ENCODE assay signal across 33 cellular contexts in genomic region chr13:40579535-40579934, GRCh38.
A peak's percentile ranks its signal among the peaks of the same experiment; 100 is the strongest.
DNase-seq lines count a peak whose midpoint lies in the region; ATAC-seq and TF ChIP-seq lines count a peak whose summit lies in the region.
"Had no signal": no experiment of that assay in that cellular context is flagged by ENCODE, and none has a peak within 500 bp of the region (broad histone marks: within the 10 kb centered on the region; RNA-seq: fewer than 3 reads in every experiment).

No MANE protein-coding gene starts in this region.

- TF ChIP-seq CTCF in DOHH2 (IDR thresholded peaks at IDR 0.05; ENCODE audit: low read depth, low read length, poor library complexity, severe bottlenecking) (no peak), WTC11 (IDR thresholded peaks at IDR 0.05) (no peak), mucosa of descending colon (IDR thresholded peaks at IDR 0.05) (no peak)

- H4K20me1 ChIP-seq in BLaER1 treated with 17β-estradiol and CSF1 and Interleukin-3, amounts not matched to agents 10 nM and 100 nM, result peaks cover 0 to 47% (median 0%) of the 10 kb centered on the region in 11 experiments; a peak in 5 of 22 replicates
- H4K20me1 ChIP-seq in DOHH2 (ENCODE audit: control insufficient read depth, insufficient read depth, low read depth, low read length), result peaks cover 14% of the 10 kb centered on the region; the same call in 1 of the 2 replicates

- H3K36me3 Mint-ChIP-seq in WTC11, result peaks cover 16% of the 10 kb centered on the region

- peaks cover 16% of the 10 kb centered on the region for H3K9me3 Mint-ChIP-seq in WTC11

- CTCF ChIA-PET in WTC11 (lab: Charles Lee), result no interaction called here

- peaks cover 31 to 78% (median 60%) of the 10 kb centered on the region in 10 experiments for H3K4me1 ChIP-seq in BLaER1 treated with 17β-estradiol and CSF1 and Interleukin-3, amounts not matched to agents 10 nM and 100 nM
- H3K4me1 ChIP-seq in DOHH2 (ENCODE audit: control insufficient read depth, low read length), result peaks cover 99% of the 10 kb centered on the region
- peaks cover 10% of the 10 kb centered on the region for H3K4me1 ChIP-seq in mucosa of descending colon (ENCODE audit: low read depth)

- H3K4me3 ChIP-seq in BLaER1 treated with 17β-estradiol and CSF1 and Interleukin-3, amounts not matched to agents 10 nM and 100 nM, result no peak overlapping the region
- peak overlapping the region; percentile 69 for H3K4me3 ChIP-seq in DOHH2 (ENCODE audit: low read length)
- H3K4me3 ChIP-seq in mucosa of descending colon, result peak overlapping the region; percentile 6
- H3K4me3 ChIP-seq: esophagus muscularis mucosa, left lung, PC-9, psoas muscle, sigmoid colon, SK-N-MC, upper lobe of left lung had no signal

- H3K27ac ChIP-seq in BLaER1 treated with 17β-estradiol and CSF1 and Interleukin-3, amounts not matched to agents 10 nM and 100 nM, result peak overlapping the region in 7 of 11 experiments; percentile 8 to 99 (median 82); a peak in 11 of 22 replicates
- H3K27ac ChIP-seq in DOHH2 (ENCODE audit: low read depth, low read length), result peak overlapping the region; percentile 99
- H3K27ac ChIP-seq: C4-2B, esophagus muscularis mucosa, left lung, PC-9, psoas muscle, sigmoid colon, SK-N-MC, upper lobe of left lung had no signal

- intact Hi-C loops in mucosa of descending colon (cut with DNase I, micrococcal nuclease), result no loop called here

- H3K4me1 Mint-ChIP-seq in WTC11, result peaks cover 76% of the 10 kb centered on the region

- no peaks in the 10 kb centered on the region for H3K27me3 ChIP-seq in BLaER1 treated with 17β-estradiol and CSF1 and Interleukin-3, amounts not matched to agents 10 nM and 100 nM
- H3K27me3 ChIP-seq in DOHH2 (ENCODE audit: control insufficient read depth, low read length), result no peaks in the 10 kb centered on the region
- H3K27me3 ChIP-seq: esophagus muscularis mucosa, left lung, sigmoid colon, upper lobe of left lung had no signal

- peaks cover 59% of the 10 kb centered on the region for H3F3A ChIP-seq in DOHH2 (ENCODE audit: control insufficient read depth, insufficient read depth)

- no peak overlapping the region for H3K4me3 Mint-ChIP-seq in WTC11

- peaks cover 0 to 40% (median 21%) of the 10 kb centered on the region in 11 experiments; a peak in 15 of 22 replicates for H3K36me3 ChIP-seq in BLaER1 treated with 17β-estradiol and CSF1 and Interleukin-3, amounts not matched to agents 10 nM and 100 nM
- H3K36me3 ChIP-seq in DOHH2 (ENCODE audit: control insufficient read depth, low read length) (peaks cover 59% of the 10 kb centered on the region), mucosa of descending colon (ENCODE audit: low read depth) (no peaks in the 10 kb centered on the region)
- H3K36me3 ChIP-seq: esophagus muscularis mucosa, left lung, sigmoid colon, upper lobe of left lung had no signal

- H3K27ac Mint-ChIP-seq in WTC11, result peak overlapping the region; percentile 8; the same call in 1 of the 2 replicates

- POLR2A ChIA-PET in WTC11 (lab: Charles Lee), result no interaction called here

- no peaks in the 10 kb centered on the region for H3K9me2 ChIP-seq in DOHH2 (replicated peaks; ENCODE audit: control insufficient read depth, low read length)

- no peaks in the 10 kb centered on the region for H3K27me3 Mint-ChIP-seq in WTC11 (ENCODE audit: low read depth)

- ATAC-seq in WTC11, result peak; percentile 27
- ATAC-seq in mucosa of descending colon, result no peak
- no peak for ATAC-seq in GM18867 (IDR thresholded peaks at IDR 0.05; ENCODE audit: unreplicated experiment)
- no peak for ATAC-seq in GM19328 (IDR thresholded peaks at IDR 0.05; ENCODE audit: unreplicated experiment)
- ATAC-seq: left lung had no signal

- H3K4me2 ChIP-seq in BLaER1 treated with 17β-estradiol and CSF1 and Interleukin-3, amounts not matched to agents 10 nM and 100 nM, result peak overlapping the region in 10 of 11 experiments; percentile 24 to 85 (median 68); a peak in 14 of 22 replicates
- peak overlapping the region; percentile 93 for H3K4me2 ChIP-seq in DOHH2 (ENCODE audit: low read length)
- H3K4me2 ChIP-seq: PC-9 had no signal

- H3K9ac ChIP-seq in BLaER1 treated with 17β-estradiol and CSF1 and Interleukin-3, amounts not matched to agents 10 nM and 100 nM, result no peak overlapping the region

- DNase-seq in WTC11 (ENCODE audit: low spot score) (no peak), mucosa of descending colon (no peak), NCI-H2196 treated with DMSO at 0.1 percent for 48 hours (lab: John Stamatoyannopoulos, UW; ENCODE audit: unreplicated experiment) (no peak), cortex of kidney (lab: John Stamatoyannopoulos, UW) (no peak)
- DNase-seq: activated CD4-positive, alpha-beta T cell treated with anti-CD3 and anti-CD28 coated beads for 1 hour; activated gamma-delta T cell; central memory CD4-positive, alpha-beta T cell; DND-41; foreskin fibroblast; GOT3; head of caudate nucleus; islet precursor cell; left lung; mesendoderm; NCI-H1092; NCI-H187 treated with DMSO at 0.1 percent for 48 hours; NCI-H526 treated with DMSO at 0.1 percent for 48 hours; NK-92 treated with Interleukin-12 subunit alpha and Interleukin-12 subunit beta, amount 100 ng/mL, for 24 hours; PC-9; psoas muscle; sigmoid colon; stimulated activated CD4-positive, alpha-beta T cell treated with anti-CD3 and anti-CD28 coated beads, Interleukin-12 subunit alpha, Interleukin-12 subunit beta, amount 100 ng/mL, for 4 hours; stimulated activated CD4-positive, alpha-beta T cell treated with anti-CD3 and anti-CD28 coated beads, Interleukin-2, amount 100 ng/mL, for 48 hours; substantia nigra; T-helper 2 cell; upper lobe of left lung had no signal

- peaks cover 97% of the 10 kb centered on the region for H3K79me2 ChIP-seq in DOHH2 (ENCODE audit: control insufficient read depth, low read length)

- peaks cover 21 to 49% (median 26%) of the 10 kb centered on the region in 11 experiments for H3K9me3 ChIP-seq in BLaER1 treated with 17β-estradiol and CSF1 and Interleukin-3, amounts not matched to agents 10 nM and 100 nM (replicated peaks in 1 of 11)
- H3K9me3 ChIP-seq in DOHH2 (ENCODE audit: control insufficient read depth, insufficient read depth, low read length) (peaks cover 10% of the 10 kb centered on the region; the same call in 1 of the 2 replicates), mucosa of descending colon (peaks cover 9% of the 10 kb centered on the region)

TF ChIP-seq in WTC11, 78 proteins besides CTCF, POLR2A, EP300 and RAD21:
- no peak for TF ChIP-seq TEAD4 (CRISPR knock-in tag; IDR thresholded peaks at IDR 0.05)
- no peak for TF ChIP-seq SMAD4 (CRISPR knock-in tag; IDR thresholded peaks at IDR 0.05)
- TF ChIP-seq, protein P1, sequence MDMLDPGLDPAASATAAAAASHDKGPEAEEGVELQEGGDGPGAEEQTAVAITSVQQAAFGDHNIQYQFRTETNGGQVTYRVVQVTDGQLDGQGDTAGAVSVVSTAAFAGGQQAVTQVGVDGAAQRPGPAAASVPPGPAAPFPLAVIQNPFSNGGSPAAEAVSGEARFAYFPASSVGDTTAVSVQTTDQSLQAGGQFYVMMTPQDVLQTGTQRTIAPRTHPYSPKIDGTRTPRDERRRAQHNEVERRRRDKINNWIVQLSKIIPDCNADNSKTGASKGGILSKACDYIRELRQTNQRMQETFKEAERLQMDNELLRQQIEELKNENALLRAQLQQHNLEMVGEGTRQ (CRISPR knock-in tag; IDR thresholded peaks at IDR 0.05), result no peak

Comparison
In these comparisons a context has a peak if more than half of its experiments do, and no peak if none do; other contexts are left out.
1. H3K4me3 ChIP-seq: peak in DOHH2 (single experiment) and mucosa of descending colon (single experiment); none in BLaER1 treated with 17β-estradiol and CSF1 and Interleukin-3, amounts not matched to agents 10 nM and 100 nM (0 of 10).